9 cellular contexts compared by ENCODE assay signal in genomic region chrX:2610246-2611170, GRCh38.
DNase-seq lines count a peak whose midpoint lies in the region; ATAC-seq, FAIRE-seq and TF ChIP-seq lines count a peak whose summit lies in the region.
"Had no signal": no experiment of that assay in that cellular context is flagged by ENCODE, and none has a peak within 500 bp of the region (broad histone marks: within the 10 kb centered on the region; RNA-seq: fewer than 3 reads in every experiment).

No MANE protein-coding gene starts in this region.

- H3K79me2 ChIP-seq in HepG2 (ENCODE audit: insufficient read depth, low read length): peaks cover 12% of the 10 kb centered on the region

- H4K20me1 ChIP-seq in HepG2 (ENCODE audit: insufficient read depth, low read length): no peaks in the 10 kb centered on the region

- no peaks in the 10 kb centered on the region for H3K9me3 ChIP-seq in cardiac muscle cell (ENCODE audit: low read depth)
- no peaks in the 10 kb centered on the region for H3K9me3 ChIP-seq in ascending aorta
- no peaks in the 10 kb centered on the region for H3K9me3 ChIP-seq in HepG2 (ENCODE audit: low read length)
- H3K9me3 ChIP-seq in upper lobe of left lung: no peaks in the 10 kb centered on the region
- no peaks in the 10 kb centered on the region for H3K9me3 ChIP-seq in testis

- BruUV-seq in HepG2 (replicated peaks; lab: Mats Ljungman, UMichigan): no TSS peak

- TF ChIP-seq POLR2A in HepG2 (IDR thresholded peaks at IDR 0.05; ENCODE audit: insufficient read depth in 1 of 2, low read depth in 2 of 2, low read length in 2 of 2) (no peak), upper lobe of left lung (IDR thresholded peaks at IDR 0.05) (no peak), testis (IDR thresholded peaks at IDR 0.05) (no peak)

- peaks cover 8% of the 10 kb centered on the region for H3K27me3 ChIP-seq in cardiac muscle cell
- no peaks in the 10 kb centered on the region for H3K27me3 ChIP-seq in ascending aorta
- H3K27me3 ChIP-seq in HepG2 (ENCODE audit: control insufficient read depth in 1 of 2, insufficient read depth in 2 of 2, low read length in 2 of 2): no peaks in the 10 kb centered on the region; a peak in 1 of 5 replicates
- no peaks in the 10 kb centered on the region for H3K27me3 ChIP-seq in upper lobe of left lung
- H3K27me3 ChIP-seq in testis: no peaks in the 10 kb centered on the region

- no peak for FAIRE-seq in HepG2 (lab: Jason Lieb, UNC)
- FAIRE-seq: endometrium had no signal

- H3K36me3 ChIP-seq in cardiac muscle cell: no peaks in the 10 kb centered on the region
- H3K36me3 ChIP-seq in ascending aorta: no peaks in the 10 kb centered on the region
- peaks cover 0 to 10% of the 10 kb centered on the region in 2 experiments; a peak in 2 of 5 replicates for H3K36me3 ChIP-seq in HepG2 (replicated peaks in 1 of 2; ENCODE audit: control insufficient read depth in 1 of 2, insufficient read depth in 2 of 2, low read length in 2 of 2)
- H3K36me3 ChIP-seq in upper lobe of left lung: peaks cover 0 to 9% (median 0%) of the 10 kb centered on the region in 4 donors
- no peaks in the 10 kb centered on the region for H3K36me3 ChIP-seq in testis (ENCODE audit: low read depth, missing control alignments)

- POLR2A ChIA-PET in HepG2 (lab: Yijun Ruan, JAX): no interaction called here

- no peak for TF ChIP-seq CTCF in cardiac muscle cell (IDR thresholded peaks at IDR 0.05; ENCODE audit: low read depth, low read length)
- no peak for TF ChIP-seq CTCF in ascending aorta (IDR thresholded peaks at IDR 0.05)
- no peak for TF ChIP-seq CTCF in HepG2 (CRISPR knock-in tag; IDR thresholded peaks at IDR 0.05)
- no peak for TF ChIP-seq CTCF in upper lobe of left lung (IDR thresholded peaks at IDR 0.05)
- no peak for TF ChIP-seq CTCF in testis (IDR thresholded peaks at IDR 0.05)
- TF ChIP-seq CTCF in omental fat pad (IDR thresholded peaks at IDR 0.05): no peak

- H3K4me3 ChIP-seq in cardiac muscle cell (peak overlapping the region; percentile 97), ascending aorta (peak overlapping the region; percentile 77 to 94), HepG2 (replicated peaks in 1 of 3; ENCODE audit: insufficient read depth in 1 of 3, low read depth in 2 of 3, low read length in 3 of 3) (peak overlapping the region; percentile 64 to 99 (median 83); a peak in 5 of 6 replicates), upper lobe of left lung (peak overlapping the region in 3 of 4 donors; percentile 81 to 97 (median 93)), testis (no peak overlapping the region)

- peak overlapping the region; percentile 85; the same call in 1 of the 2 replicates for H3K9ac ChIP-seq in HepG2 (ENCODE audit: insufficient read depth, low read depth, low read length)

- TF ChIP-seq EP300 in HepG2 (IDR thresholded peaks at IDR 0.05; ENCODE audit: low read depth in 2 of 2, low read length in 2 of 2): no peak
- TF ChIP-seq EP300 in HepG2 (CRISPR knock-in tag; IDR thresholded peaks at IDR 0.05; ENCODE audit: borderline replicate concordance): no peak
- no peak for TF ChIP-seq EP300 in upper lobe of left lung (IDR thresholded peaks at IDR 0.05)

- H3K4me1 ChIP-seq in cardiac muscle cell (ENCODE audit: low read depth) (no peaks in the 10 kb centered on the region), ascending aorta (peaks cover 0 to 8% of the 10 kb centered on the region in 2 donors), HepG2 (ENCODE audit: insufficient read depth, low read length) (peaks cover 32% of the 10 kb centered on the region), upper lobe of left lung (peaks cover 5 to 22% (median 19%) of the 10 kb centered on the region in 4 donors), testis (peaks cover 4% of the 10 kb centered on the region)

- peak overlapping the region; percentile 79 for H3K4me2 ChIP-seq in HepG2 (ENCODE audit: low read depth, low read length)

- ATAC-seq in left ventricle myocardium superior: no peak
- no peak for ATAC-seq in HepG2
- ATAC-seq in upper lobe of left lung (ENCODE audit: low FRiP score in 2 of 2): no peak
- ATAC-seq in omental fat pad (ENCODE audit: low FRiP score): no peak

- no peak for DNase-seq in cardiac muscle cell (ENCODE audit: low read depth in 1 of 2, low spot score in 1 of 2)
- DNase-seq in left ventricle myocardium superior: no peak
- DNase-seq in ascending aorta (ENCODE audit: low spot score in 2 of 2): no peak
- no peak for DNase-seq in HepG2 (ENCODE audit: low spot score)
- DNase-seq in upper lobe of left lung: no peak
- no peak for DNase-seq in testis
- no peak for DNase-seq in NCI-H1694 treated with DMSO at 0.1 percent for 48 hours (lab: John Stamatoyannopoulos, UW)
- no peak for DNase-seq in omental fat pad (ENCODE audit: low spot score)

- H3K27ac ChIP-seq in cardiac muscle cell (no peak overlapping the region), ascending aorta (peak overlapping the region; percentile 21 to 54), HepG2 (ENCODE audit: extremely low read length, insufficient read depth, low read length) (no peak overlapping the region), upper lobe of left lung (peak overlapping the region in 1 of 4 donors; percentile 90), testis (no peak overlapping the region)

- intact Hi-C loops in left ventricle myocardium superior (cut with micrococcal nuclease): no loop called here
- intact Hi-C loops in ascending aorta (cut with DNase I): no loop called here
- intact Hi-C loops in HepG2 (cut with micrococcal nuclease; ENCODE audit: unreplicated experiment): no loop called here
- intact Hi-C loops in testis (cut with DNase I; ENCODE audit: low total_unique reads): no loop called here

- 36% methylated on average over 10 of the region's 10 CpGs for WGBS in HepG2 (ENCODE audit: low lambda C conversion rate)
- 35 to 37% methylated on average over 10 of the region's 10 CpGs for WGBS in upper lobe of left lung, 2 donors
- WGBS in testis, 2 donors: 42 to 45% methylated on average over 10 of the region's 10 CpGs

- peak overlapping the region; percentile 68 for H2AFZ ChIP-seq in HepG2 (ENCODE audit: low read length)

- TF ChIP-seq RAD21 in HepG2 (CRISPR knock-in tag; IDR thresholded peaks at IDR 0.05): no peak

- CTCF ChIA-PET in HepG2 (lab: Yijun Ruan, JAX; ENCODE audit: low intra/inter-chr PET ratio, low total read pairs): no interaction called here

- in situ Hi-C loops in HepG2 (cut with HindIII; ENCODE audit: extremely low pct_ligation_motif_present, low pct_unique_long_range_greater_than_20kb): loop anchor here (25.0 kb wide), 1 partner anchor 1148 kb away; the partner anchor contains the start of gene ASMTL

TF ChIP-seq in HepG2, 621 proteins besides CTCF, POLR2A, EP300 and RAD21:
- TF ChIP-seq ZNF512 (CRISPR knock-in tag; IDR thresholded peaks at IDR 0.05): peak; percentile 45; the same call in 1 of the 2 replicates
- TF ChIP-seq ZNF710 (CRISPR knock-in tag; IDR thresholded peaks at IDR 0.05; ENCODE audit: borderline replicate concordance): peak; percentile 39; the same call in 1 of the 2 replicates
- TF ChIP-seq ZNF264 (CRISPR knock-in tag; IDR thresholded peaks at IDR 0.05): no peak

Comparison
In these comparisons a context has a peak if more than half of its experiments do, and no peak if none do; other contexts are left out.
1. H3K27ac ChIP-seq: peak in ascending aorta (2 of 2); none in cardiac muscle cell (single experiment), HepG2 (single experiment) and testis (0 of 2).
2. H3K4me3 ChIP-seq: peak in cardiac muscle cell (single experiment), ascending aorta (2 of 2), HepG2 (3 of 3) and upper lobe of left lung (3 of 4); none in testis (0 of 2).